In genomic region chr20:49285233-49285668, GRCh38 we compare ENCODE assay signal across 2 cellular contexts.
TF ChIP-seq lines count a peak whose summit lies in the region.

No MANE protein-coding gene starts in this region.

TF ChIP-seq in SK-N-SH, 30 proteins besides CTCF, POLR2A, EP300 and RAD21 (continued from another document):
- TF ChIP-seq, protein P1, sequence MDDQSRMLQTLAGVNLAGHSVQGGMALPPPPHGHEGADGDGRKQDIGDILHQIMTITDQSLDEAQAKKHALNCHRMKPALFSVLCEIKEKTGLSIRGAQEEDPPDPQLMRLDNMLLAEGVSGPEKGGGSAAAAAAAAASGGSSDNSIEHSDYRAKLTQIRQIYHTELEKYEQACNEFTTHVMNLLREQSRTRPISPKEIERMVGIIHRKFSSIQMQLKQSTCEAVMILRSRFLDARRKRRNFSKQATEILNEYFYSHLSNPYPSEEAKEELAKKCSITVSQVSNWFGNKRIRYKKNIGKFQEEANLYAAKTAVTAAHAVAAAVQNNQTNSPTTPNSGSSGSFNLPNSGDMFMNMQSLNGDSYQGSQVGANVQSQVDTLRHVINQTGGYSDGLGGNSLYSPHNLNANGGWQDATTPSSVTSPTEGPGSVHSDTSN (IDR thresholded peaks at IDR 0.05): no peak
- TF ChIP-seq, protein P2, sequence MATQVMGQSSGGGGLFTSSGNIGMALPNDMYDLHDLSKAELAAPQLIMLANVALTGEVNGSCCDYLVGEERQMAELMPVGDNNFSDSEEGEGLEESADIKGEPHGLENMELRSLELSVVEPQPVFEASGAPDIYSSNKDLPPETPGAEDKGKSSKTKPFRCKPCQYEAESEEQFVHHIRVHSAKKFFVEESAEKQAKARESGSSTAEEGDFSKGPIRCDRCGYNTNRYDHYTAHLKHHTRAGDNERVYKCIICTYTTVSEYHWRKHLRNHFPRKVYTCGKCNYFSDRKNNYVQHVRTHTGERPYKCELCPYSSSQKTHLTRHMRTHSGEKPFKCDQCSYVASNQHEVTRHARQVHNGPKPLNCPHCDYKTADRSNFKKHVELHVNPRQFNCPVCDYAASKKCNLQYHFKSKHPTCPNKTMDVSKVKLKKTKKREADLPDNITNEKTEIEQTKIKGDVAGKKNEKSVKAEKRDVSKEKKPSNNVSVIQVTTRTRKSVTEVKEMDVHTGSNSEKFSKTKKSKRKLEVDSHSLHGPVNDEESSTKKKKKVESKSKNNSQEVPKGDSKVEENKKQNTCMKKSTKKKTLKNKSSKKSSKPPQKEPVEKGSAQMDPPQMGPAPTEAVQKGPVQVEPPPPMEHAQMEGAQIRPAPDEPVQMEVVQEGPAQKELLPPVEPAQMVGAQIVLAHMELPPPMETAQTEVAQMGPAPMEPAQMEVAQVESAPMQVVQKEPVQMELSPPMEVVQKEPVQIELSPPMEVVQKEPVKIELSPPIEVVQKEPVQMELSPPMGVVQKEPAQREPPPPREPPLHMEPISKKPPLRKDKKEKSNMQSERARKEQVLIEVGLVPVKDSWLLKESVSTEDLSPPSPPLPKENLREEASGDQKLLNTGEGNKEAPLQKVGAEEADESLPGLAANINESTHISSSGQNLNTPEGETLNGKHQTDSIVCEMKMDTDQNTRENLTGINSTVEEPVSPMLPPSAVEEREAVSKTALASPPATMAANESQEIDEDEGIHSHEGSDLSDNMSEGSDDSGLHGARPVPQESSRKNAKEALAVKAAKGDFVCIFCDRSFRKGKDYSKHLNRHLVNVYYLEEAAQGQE (IDR thresholded peaks at IDR 0.05; ENCODE audit: low read depth, low read length): no peak
- TF ChIP-seq NRF1 (IDR thresholded peaks at IDR 0.05; ENCODE audit: low read depth, low read length): no peak

TF ChIP-seq in SK-N-SH treated with all-trans-retinoic acid at 6 μM for 48 hours, 23 proteins besides CTCF, POLR2A, EP300 and RAD21 (continued from another document):
- TF ChIP-seq TSHZ2 (CRISPR knock-in tag; IDR thresholded peaks at IDR 0.05) (no peak), CSRNP3 (CRISPR knock-in tag; IDR thresholded peaks at IDR 0.05) (no peak), CSDC2 (CRISPR knock-in tag; IDR thresholded peaks at IDR 0.05) (no peak), ZC3H10 (CRISPR knock-in tag; IDR thresholded peaks at IDR 0.05) (no peak), OSR1 (CRISPR knock-in tag; IDR thresholded peaks at IDR 0.05) (no peak), ARNTL (CRISPR knock-in tag; IDR thresholded peaks at IDR 0.05; ENCODE audit: borderline replicate concordance, low read depth) (no peak), ZNF565 (CRISPR knock-in tag; conservative IDR thresholded peaks at IDR 0.05; ENCODE audit: low read depth) (no peak), ZNF70 (CRISPR knock-in tag; IDR thresholded peaks at IDR 0.05) (no peak), TOX (CRISPR knock-in tag; IDR thresholded peaks at IDR 0.05; ENCODE audit: borderline replicate concordance) (no peak), ZFP30 (CRISPR knock-in tag; IDR thresholded peaks at IDR 0.05) (no peak), RARB (CRISPR knock-in tag; IDR thresholded peaks at IDR 0.05) (no peak), ESRRG (CRISPR knock-in tag; IDR thresholded peaks at IDR 0.05) (no peak), SNAI2 (CRISPR knock-in tag; IDR thresholded peaks at IDR 0.05) (no peak), POU6F1 (CRISPR knock-in tag; IDR thresholded peaks at IDR 0.05; ENCODE audit: borderline replicate concordance, low read depth) (no peak)
- TF ChIP-seq, protein P3, sequence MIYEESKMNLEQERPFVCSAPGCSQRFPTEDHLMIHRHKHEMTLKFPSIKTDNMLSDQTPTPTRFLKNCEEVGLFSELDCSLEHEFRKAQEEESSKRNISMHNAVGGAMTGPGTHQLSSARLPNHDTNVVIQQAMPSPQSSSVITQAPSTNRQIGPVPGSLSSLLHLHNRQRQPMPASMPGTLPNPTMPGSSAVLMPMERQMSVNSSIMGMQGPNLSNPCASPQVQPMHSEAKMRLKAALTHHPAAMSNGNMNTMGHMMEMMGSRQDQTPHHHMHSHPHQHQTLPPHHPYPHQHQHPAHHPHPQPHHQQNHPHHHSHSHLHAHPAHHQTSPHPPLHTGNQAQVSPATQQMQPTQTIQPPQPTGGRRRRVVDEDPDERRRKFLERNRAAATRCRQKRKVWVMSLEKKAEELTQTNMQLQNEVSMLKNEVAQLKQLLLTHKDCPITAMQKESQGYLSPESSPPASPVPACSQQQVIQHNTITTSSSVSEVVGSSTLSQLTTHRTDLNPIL (CRISPR knock-in tag; IDR thresholded peaks at IDR 0.05; ENCODE audit: low read depth): no peak
TF ChIP-seq in SK-N-SH treated with all-trans-retinoic acid at 6 μM for 48 hours: peak in this region for 0.
